ENCODE assay signal across 8 cellular contexts in the genomic region with DNA sequence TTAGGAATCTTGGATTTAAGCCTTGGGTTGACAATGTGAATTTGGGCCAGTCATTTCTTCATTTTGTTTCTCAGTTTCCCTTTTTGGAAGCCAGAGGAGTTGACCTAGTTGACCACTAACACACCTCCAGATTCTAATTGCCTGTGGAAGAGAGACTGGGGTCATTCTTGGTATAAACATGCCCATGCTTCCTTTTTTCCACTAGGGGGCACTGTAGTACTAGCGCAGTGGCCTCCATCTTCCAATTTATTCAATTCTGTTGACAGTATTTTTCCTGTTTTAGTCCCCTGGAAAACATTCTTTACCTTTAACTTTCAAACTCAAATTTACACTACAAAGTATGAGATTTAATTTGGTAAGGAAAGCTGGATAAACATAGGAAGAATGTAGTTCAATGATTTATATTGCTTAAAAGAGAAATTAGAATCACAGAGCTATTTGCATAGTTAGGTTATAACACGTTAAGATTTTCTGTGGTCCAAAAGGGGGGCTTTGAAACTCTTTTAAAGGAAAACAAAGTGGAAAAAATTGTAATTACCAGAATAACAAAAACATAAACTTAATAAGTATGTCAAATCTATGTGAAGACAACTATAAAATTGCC. TPM values are rescaled to one million over a fixed set of nuclear protein-coding genes. Genes with fewer than 3 reads are reported as not detected.
DNase-seq lines count a peak whose midpoint lies in the region; ATAC-seq and TF ChIP-seq lines count a peak whose summit lies in the region.

No MANE protein-coding gene starts in this region.

- H3K27me3 ChIP-seq in esophagus muscularis mucosa, result no peaks in the 10 kb centered on the region

- H3K36me3 ChIP-seq in esophagus muscularis mucosa, result peaks cover 0 to 10% (median 0%) of the 10 kb centered on the region in 4 donors

- H3K36me3 Mint-ChIP-seq in Calu3 (ENCODE audit: insufficient read depth, unreplicated experiment) (peaks cover 13% of the 10 kb centered on the region), nephron (ENCODE audit: low read depth) (no peaks in the 10 kb centered on the region)
- H3K36me3 Mint-ChIP-seq in stimulated activated memory B cell treated with anti-CD40 and anti-IgM and Interleukin-4, amounts not matched to agents 10 μg/mL and 1 μg/mL and 100 μg/mL, for 72 hours, result no peaks in the 10 kb centered on the region

- no peak for TF ChIP-seq POLR2A in esophagus muscularis mucosa (IDR thresholded peaks at IDR 0.05; ENCODE audit: low read depth)

- ATAC-seq in GM18867 (IDR thresholded peaks at IDR 0.05; ENCODE audit: unreplicated experiment), result peak; percentile 68
- ATAC-seq in stimulated activated memory B cell treated with anti-CD40 and anti-IgM and Interleukin-4, amounts not matched to agents 10 μg/mL and 1 μg/mL and 100 μg/mL, for 72 hours, result no peak

- H3K27ac Mint-ChIP-seq in Calu3 (ENCODE audit: unreplicated experiment), result peak overlapping the region; percentile 44
- H3K27ac Mint-ChIP-seq in nephron, result peak overlapping the region; percentile 63 to 90 (median 87)
- no peak overlapping the region for H3K27ac Mint-ChIP-seq in stimulated activated memory B cell treated with anti-CD40 and anti-IgM and Interleukin-4, amounts not matched to agents 10 μg/mL and 1 μg/mL and 100 μg/mL, for 72 hours

- DNase-seq in Calu3, result peak; percentile 35
- peak; percentile 44 for DNase-seq in NCI-H1048 (lab: John Stamatoyannopoulos, UW)
- DNase-seq in SKM-1 treated with dmso at 0.1 percent for 144 hours (lab: John Stamatoyannopoulos, UW; ENCODE audit: unreplicated experiment), result peak; percentile 63
- DNase-seq in esophagus muscularis mucosa (ENCODE audit: extremely low spot score), result no peak
- no peak for DNase-seq in stimulated activated CD4-positive, alpha-beta T cell treated with anti-CD3 and anti-CD28 coated beads, Interleukin-4, amount 100 ng/mL, for 4 hours

- no peaks in the 10 kb centered on the region for H3K9me3 ChIP-seq in esophagus muscularis mucosa

- TF ChIP-seq CTCF in Calu3 (IDR thresholded peaks at IDR 0.05; ENCODE audit: unreplicated experiment), result peak; percentile 84
- peak; percentile 94 to 96 (median 95) for TF ChIP-seq CTCF in esophagus muscularis mucosa (IDR thresholded peaks at IDR 0.05)
- peak; percentile 92 to 96 (median 94) for TF ChIP-seq CTCF in nephron (IDR thresholded peaks at IDR 0.05; ENCODE audit: unreplicated experiment in 3 of 3)

- H3K9me3 Mint-ChIP-seq in Calu3 (ENCODE audit: low read depth, unreplicated experiment), result no peaks in the 10 kb centered on the region
- peaks cover 2% of the 10 kb centered on the region for H3K9me3 Mint-ChIP-seq in nephron
- no peaks in the 10 kb centered on the region for H3K9me3 Mint-ChIP-seq in stimulated activated memory B cell treated with anti-CD40 and anti-IgM and Interleukin-4, amounts not matched to agents 10 μg/mL and 1 μg/mL and 100 μg/mL, for 72 hours

- H3K27ac ChIP-seq in esophagus muscularis mucosa (replicated peaks in 1 of 4), result no peak overlapping the region

- H3K4me3 ChIP-seq in esophagus muscularis mucosa, result no peak overlapping the region

- TF ChIP-seq EP300 in esophagus muscularis mucosa (IDR thresholded peaks at IDR 0.05), result no peak

- H3K4me1 Mint-ChIP-seq in Calu3 (ENCODE audit: low read depth, unreplicated experiment) (peaks cover 43% of the 10 kb centered on the region), nephron (peaks cover 19% of the 10 kb centered on the region)
- no peaks in the 10 kb centered on the region for H3K4me1 Mint-ChIP-seq in stimulated activated memory B cell treated with anti-CD40 and anti-IgM and Interleukin-4, amounts not matched to agents 10 μg/mL and 1 μg/mL and 100 μg/mL, for 72 hours

- CTCF ChIA-PET in Calu3 (lab: Charles Lee), result interaction anchor here (1.0 to 1.3 kb wide), 3 partner anchors 80 to 269 kb away, joined by 3 to 4 read pairs (median 3); no protein-coding TSS in a partner anchor

- 43% methylated on average over 2 of the region's 2 CpGs for WGBS in esophagus muscularis mucosa

- H3K27me3 Mint-ChIP-seq in Calu3 (ENCODE audit: unreplicated experiment) (no peaks in the 10 kb centered on the region), nephron (ENCODE audit: low read depth) (no peaks in the 10 kb centered on the region)
- no peaks in the 10 kb centered on the region for H3K27me3 Mint-ChIP-seq in stimulated activated memory B cell treated with anti-CD40 and anti-IgM and Interleukin-4, amounts not matched to agents 10 μg/mL and 1 μg/mL and 100 μg/mL, for 72 hours

- intact Hi-C loops in Calu3 (cut with micrococcal nuclease; ENCODE audit: unreplicated experiment), result loop anchor here (1.0 to 10.0 kb wide), 5 partner anchors 62 to 420 kb away; no protein-coding TSS in a partner anchor
- intact Hi-C loops in esophagus muscularis mucosa (cut with DNase I), result loop anchor here (5.0 to 10.0 kb wide), 5 partner anchors 38 to 420 kb away; a partner anchor contains a TSS

- H3K4me1 ChIP-seq in esophagus muscularis mucosa, result peaks cover 0 to 17% (median 14%) of the 10 kb centered on the region in 4 donors

- BruUV-seq in Calu3 (replicated peaks; lab: Mats Ljungman, UMichigan), result no TSS peak

- no peak overlapping the region for H3K4me3 Mint-ChIP-seq in Calu3 (ENCODE audit: low read depth, unreplicated experiment)
- no peak overlapping the region for H3K4me3 Mint-ChIP-seq in nephron
- H3K4me3 Mint-ChIP-seq in stimulated activated memory B cell treated with anti-CD40 and anti-IgM and Interleukin-4, amounts not matched to agents 10 μg/mL and 1 μg/mL and 100 μg/mL, for 72 hours, result no peak overlapping the region

RNA-seq across cellular contexts. Expression of gene AGPS, which starts 57.5 kb away (rescaled TPM):
- total RNA-seq in Calu3 (2022) (55.2 and 69.9 TPM in 2 replicates), esophagus muscularis mucosa (10 to 100 TPM; 26.3 to 46.1 (median 37.0) TPM)

Comparison
In these comparisons a context has a peak if more than half of its experiments do, and no peak if none do; other contexts are left out.
1. DNase-seq: peak in Calu3 (single experiment), NCI-H1048 (single experiment) and SKM-1 treated with dmso at 0.1 percent for 144 hours (single experiment); none in esophagus muscularis mucosa (single experiment) and stimulated activated CD4-positive, alpha-beta T cell treated with anti-CD3 and anti-CD28 coated beads, Interleukin-4, amount 100 ng/mL, for 4 hours (0 of 2).
2. Peak in every context shown above with its lines, with median percentiles within 50 percentile points of each other: CTCF ChIP-seq.